ENCODE assay signal across 8 cellular contexts in genomic region chr1:28359592-28360239, GRCh38. TPM values are rescaled to one million over a fixed set of nuclear protein-coding genes. Genes with fewer than 3 reads are reported as not detected.
DNase-seq lines count a peak whose midpoint lies in the region; ATAC-seq and TF ChIP-seq lines count a peak whose summit lies in the region.

No MANE protein-coding gene starts in this region.

- no peaks in the 10 kb centered on the region for H3K9me2 ChIP-seq in HCT116 (ENCODE audit: insufficient read depth)

- RAD21 ChIA-PET in HCT116 (lab: Charles Lee; ENCODE audit: low non-redundant PET in 1 of 2, low total read pairs in 2 of 2, uncharacterized antibody in 2 of 2, unreplicated experiment in 2 of 2) = interaction anchor here in 1 of 2 experiments (0.6 to 1.3 kb wide), 2 partner anchors 9 to 22 kb away, joined by 3 to 10 read pairs; partner anchors contain the start of gene PHACTR4

- no peak overlapping the region for H4K91ac ChIP-seq in mesenchymal stem cell (ENCODE audit: low read length)

- H3K9me3 ChIP-seq in HCT116 (ENCODE audit: control insufficient read depth in 1 of 2, insufficient read depth in 1 of 2, low read depth in 1 of 2, low read length in 2 of 2) (no peaks in the 10 kb centered on the region), mesenchymal stem cell (ENCODE audit: control insufficient read depth, low read length) (no peaks in the 10 kb centered on the region)

- no peak overlapping the region for H2BK12ac ChIP-seq in mesenchymal stem cell (ENCODE audit: low read length in 2 of 2)

- peak; percentile 73 for TF ChIP-seq RAD21 in HCT116 (IDR thresholded peaks at IDR 0.05; ENCODE audit: low read depth)

- H3K4ac ChIP-seq in mesenchymal stem cell (ENCODE audit: low read depth in 1 of 2, low read length in 2 of 2) = no peak overlapping the region

- H2BK15ac ChIP-seq in mesenchymal stem cell (ENCODE audit: low read depth, poor library complexity, severe bottlenecking) = no peak overlapping the region

- no peaks in the 10 kb centered on the region for H3K79me1 ChIP-seq in mesenchymal stem cell (replicated peaks; ENCODE audit: low read length, poor library complexity, severe bottlenecking)

- H2AK5ac ChIP-seq in mesenchymal stem cell (ENCODE audit: low read length, severe bottlenecking) = no peak overlapping the region

- H3K27me3 ChIP-seq in HCT116 (ENCODE audit: insufficient read depth, low read length) (no peaks in the 10 kb centered on the region), mesenchymal stem cell (ENCODE audit: control insufficient read depth in 1 of 2, insufficient read depth in 1 of 2, low read length in 2 of 2) (no peaks in the 10 kb centered on the region)

- BruUV-seq in HCT116 (replicated peaks; lab: Mats Ljungman, UMichigan) = no TSS peak

- no peak overlapping the region for H3K14ac ChIP-seq in mesenchymal stem cell (ENCODE audit: low read length in 2 of 2)

- peaks cover 0 to 3% of the 10 kb centered on the region in 2 experiments; a peak in 1 of 4 replicates for H3K4me1 ChIP-seq in HCT116 (ENCODE audit: control insufficient read depth in 1 of 2, insufficient read depth in 2 of 2, low read length in 2 of 2)
- H3K4me1 ChIP-seq in mesenchymal stem cell (ENCODE audit: control insufficient read depth, insufficient read depth, low read depth, low read length) = peaks cover under 1% of the 10 kb centered on the region

- intact Hi-C loops in HCT116 (cut with micrococcal nuclease) = loop anchor here (5.0 to 10.0 kb wide), 2 partner anchors 243 to 515 kb away; no protein-coding TSS in a partner anchor

- no peak overlapping the region for H3K4me3 ChIP-seq in AG09309 (ENCODE audit: control insufficient read depth, low read depth, low read length)
- H3K4me3 ChIP-seq in HCT116 (replicated peaks in 1 of 2; ENCODE audit: low read depth in 1 of 2, low read length in 2 of 2) = no peak overlapping the region
- no peak overlapping the region for H3K4me3 ChIP-seq in mesenchymal stem cell (ENCODE audit: insufficient read depth in 1 of 2, low read depth in 1 of 2, low read length in 2 of 2)

- H3K79me2 ChIP-seq in HCT116 (ENCODE audit: insufficient read depth, low read length) = no peaks in the 10 kb centered on the region

- POLR2A ChIA-PET in HCT116 (lab: Charles Lee) = interaction anchor here (0.9 to 1.2 kb wide), 3 partner anchors 8 to 111 kb away, joined by 3 to 6 read pairs (median 4); partner anchors contain the start of gene MED18

- H3K18ac ChIP-seq in mesenchymal stem cell (ENCODE audit: low read depth in 1 of 2, low read length in 2 of 2) = no peak overlapping the region

- no peaks in the 10 kb centered on the region for H4K20me1 ChIP-seq in HCT116 (ENCODE audit: insufficient read depth)

- TF ChIP-seq POLR2A in HCT116 (IDR thresholded peaks at IDR 0.05; ENCODE audit: borderline replicate concordance, extremely low read depth, insufficient read depth, insufficient read length) = no peak

- H2AFZ ChIP-seq in HCT116 (ENCODE audit: low read depth, low read length, poor library complexity, severe bottlenecking) (peak overlapping the region; percentile 49), mesenchymal stem cell (ENCODE audit: low read depth, low read length) (no peak overlapping the region)

- ATAC-seq in HCT116 (peak; percentile 91), GM21825 (IDR thresholded peaks at IDR 0.05; ENCODE audit: unreplicated experiment) (no peak)

- no peaks in the 10 kb centered on the region for H3K36me3 ChIP-seq in HCT116 (ENCODE audit: control insufficient read depth in 1 of 2, insufficient read depth in 2 of 2, low read length in 2 of 2)
- no peaks in the 10 kb centered on the region for H3K36me3 ChIP-seq in mesenchymal stem cell (ENCODE audit: control insufficient read depth in 1 of 2, insufficient read depth in 2 of 2, low read depth in 1 of 2, low read length in 2 of 2)

- peak; percentile 59 for TF ChIP-seq CTCF in AG09309 (IDR thresholded peaks at IDR 0.05; ENCODE audit: control insufficient read depth, insufficient read depth, low read depth, low read length, missing control alignments)
- peak; percentile 63 to 77 (median 66); a peak in 5 of 6 replicates for TF ChIP-seq CTCF in HCT116 (IDR thresholded peaks at IDR 0.05 in 2 of 3, conservative IDR thresholded peaks at IDR 0.05 in 1 of 3; ENCODE audit: borderline replicate concordance in 1 of 3, insufficient read depth in 1 of 3, low read depth in 2 of 3, low read length in 2 of 3)

- H2BK5ac ChIP-seq in mesenchymal stem cell (ENCODE audit: low read depth, low read length, poor library complexity, severe bottlenecking) = no peak overlapping the region

- H3K9ac ChIP-seq in HCT116 (ENCODE audit: low read length) (no peak overlapping the region), mesenchymal stem cell (ENCODE audit: low read length) (no peak overlapping the region)

- H4K8ac ChIP-seq in mesenchymal stem cell (ENCODE audit: low read length) = no peak overlapping the region

- H3K27ac ChIP-seq in HCT116 (ENCODE audit: low read depth, low read length) (no peak overlapping the region), mesenchymal stem cell (ENCODE audit: low read length, poor library complexity, severe bottlenecking) (no peak overlapping the region)

- WGBS in mesenchymal stem cell = 42% methylated on average over 4 of the region's 7 CpGs

- no peak overlapping the region for H3K23ac ChIP-seq in mesenchymal stem cell (ENCODE audit: low read length in 2 of 2)

- DNase-seq in AG09309 (ENCODE audit: low read depth) (no peak), HCT116 (ENCODE audit: low read depth, low spot score) (no peak), NCI-H748 (lab: John Stamatoyannopoulos, UW; ENCODE audit: unreplicated experiment) (peak; percentile 68), dermis microvascular lymphatic vessel endothelial cell (ENCODE audit: low read depth in 2 of 2) (peak; percentile 47 to 72), mesenchymal stem cell (peak; percentile 69)
- peak; percentile 74 for DNase-seq in activated CD4-positive, alpha-beta T cell treated with anti-CD3 and anti-CD28 coated beads, Interleukin-2, amount 50 U/mL, for 1 hour
- peak; percentile 32 to 52 for DNase-seq in stimulated activated CD8-positive, alpha-beta memory T cell treated with anti-CD3 and anti-CD28 coated beads, Interleukin-4, amount 100 ng/mL, for 1 hour (ENCODE audit: low read depth in 2 of 2, low spot score in 1 of 2)

- H2BK120ac ChIP-seq in mesenchymal stem cell (ENCODE audit: low read depth, low read length) = no peak overlapping the region

- CTCF ChIA-PET in HCT116 (lab: Charles Lee) = interaction anchor here (0.6 to 2.6 kb wide), 12 partner anchors 8 to 517 kb away, joined by 3 to 20 read pairs (median 4); partner anchors contain the start of gene MED18

- no peak overlapping the region for H3K4me2 ChIP-seq in HCT116 (ENCODE audit: low read length)
- no peak overlapping the region for H3K4me2 ChIP-seq in mesenchymal stem cell (ENCODE audit: low read length, poor library complexity, severe bottlenecking)

TF ChIP-seq in HCT116, 20 proteins besides CTCF, POLR2A, EP300 and RAD21 (continues in another document):
- TF ChIP-seq JUND (IDR thresholded peaks at IDR 0.05) (no peak; the same call in 1 of the 2 replicates), ZNF274 (IDR thresholded peaks at IDR 0.05; ENCODE audit: low read depth, low read length) (no peak), EZH2phosphoT487 (IDR thresholded peaks at IDR 0.05; ENCODE audit: borderline replicate concordance) (no peak), SP1 (IDR thresholded peaks at IDR 0.05; ENCODE audit: low read depth) (no peak), YY1 (IDR thresholded peaks at IDR 0.05; ENCODE audit: extremely low read depth, insufficient replicate concordance, low read depth, low read length) (no peak), EZH2 (IDR thresholded peaks at IDR 0.05) (no peak), POLR2AphosphoS5 (IDR thresholded peaks at IDR 0.05; ENCODE audit: low read depth, low read length) (no peak), CBX3 (IDR thresholded peaks at IDR 0.05; ENCODE audit: low read depth) (no peak), ATF3 (IDR thresholded peaks at IDR 0.05) (no peak), REST (IDR thresholded peaks at IDR 0.05; ENCODE audit: low read depth) (no peak)

RNA-seq across cellular contexts. Expression of gene PHACTR4, which starts 9.8 kb away (rescaled TPM):
- 36.0 TPM for total RNA-seq in HCT116 (2021; ENCODE audit: unreplicated experiment)
- 16.4 and 21.8 TPM in 2 replicates for polyA plus RNA-seq in HCT116 (2012)
- total RNA-seq in dermis microvascular lymphatic vessel endothelial cell = 14.0 and 18.8 TPM in 2 replicates
- 21.5 TPM for polyA plus RNA-seq in mesenchymal stem cell (2013, experiment 1 of 2)
- polyA plus RNA-seq in mesenchymal stem cell (2013, experiment 2 of 2) = 20.8 TPM

RNA-seq across cellular contexts. Expression of gene MED18, which starts 30.9 kb away (rescaled TPM):
- total RNA-seq in HCT116 (2021; ENCODE audit: unreplicated experiment) (23.8 TPM), dermis microvascular lymphatic vessel endothelial cell (19.8 and 25.7 TPM in 2 replicates)
- polyA plus RNA-seq in HCT116 (2012) = 25.2 and 30.3 TPM in 2 replicates
- polyA plus RNA-seq in mesenchymal stem cell (2013, experiment 1 of 2) = 7.1 TPM
- polyA plus RNA-seq in mesenchymal stem cell (2013, experiment 2 of 2) = 6.7 TPM

Comparison
In these comparisons a context has a peak if more than half of its experiments do, and no peak if none do; other contexts are left out.
1. DNase-seq: peak in NCI-H748 (single experiment), activated CD4-positive, alpha-beta T cell treated with anti-CD3 and anti-CD28 coated beads, Interleukin-2, amount 50 U/mL, for 1 hour (single experiment), dermis microvascular lymphatic vessel endothelial cell (2 of 2), mesenchymal stem cell (single experiment) and stimulated activated CD8-positive, alpha-beta memory T cell treated with anti-CD3 and anti-CD28 coated beads, Interleukin-4, amount 100 ng/mL, for 1 hour (2 of 2); none in AG09309 (single experiment) and HCT116 (single experiment).